17 cellular contexts compared by ENCODE assay signal in the genomic region with DNA sequence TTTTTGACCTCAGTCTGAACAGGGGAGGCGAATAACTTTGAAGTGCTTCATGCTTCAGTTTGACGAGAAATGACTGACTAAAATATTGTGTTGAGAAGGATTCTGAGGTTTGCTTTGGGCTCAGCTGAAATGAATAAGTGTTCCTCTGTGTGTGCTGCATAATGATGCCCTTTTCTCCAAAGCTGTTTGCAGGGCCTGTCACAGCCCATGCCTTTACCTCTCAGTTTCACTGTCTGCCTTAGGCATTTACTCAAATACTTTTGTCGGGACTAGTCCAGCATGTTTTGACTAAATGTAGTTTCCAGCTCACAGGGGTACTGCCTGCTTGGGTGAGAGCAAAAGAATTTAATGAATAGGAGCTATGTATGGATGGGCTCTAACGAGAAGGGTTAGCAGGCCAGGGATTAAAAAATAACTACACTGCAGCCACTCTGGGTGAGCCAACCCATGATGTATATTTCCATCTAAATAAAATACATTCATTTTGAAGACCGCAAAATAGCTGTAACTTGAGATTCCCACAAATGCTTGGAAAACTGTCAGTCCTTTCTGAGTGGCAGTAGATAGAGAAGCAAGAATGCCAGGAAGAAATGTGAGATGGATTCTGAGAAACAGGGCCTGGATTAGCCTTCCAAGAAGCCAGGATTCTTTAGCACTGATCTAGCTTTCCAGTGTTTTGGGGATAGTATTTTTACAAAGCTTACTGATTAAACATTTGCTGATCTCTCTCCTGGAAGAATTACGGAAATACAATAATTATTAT.
DNase-seq lines count a peak whose midpoint lies in the region; ATAC-seq, FAIRE-seq and TF ChIP-seq lines count a peak whose summit lies in the region.
"Had no signal": no experiment of that assay in that cellular context is flagged by ENCODE, and none has a peak within 500 bp of the region (broad histone marks: within the 10 kb centered on the region; RNA-seq: fewer than 3 reads in every experiment).

No MANE protein-coding gene starts in this region.

- H4K20me1 ChIP-seq in fibroblast of lung (ENCODE audit: control insufficient read depth, extremely low read depth, insufficient read depth, low read length) (no peaks in the 10 kb centered on the region), osteoblast (ENCODE audit: insufficient read depth, low read length) (no peaks in the 10 kb centered on the region)

- no peaks in the 10 kb centered on the region for H3K36me3 Mint-ChIP-seq in CD8-positive, alpha-beta T cell

- H3K4me1 Mint-ChIP-seq in CD8-positive, alpha-beta T cell (ENCODE audit: low read depth): no peaks in the 10 kb centered on the region

- POLR2A ChIA-PET in CD8-positive, alpha-beta T cell (lab: Charles Lee): interaction anchor here (0.6 kb wide), 1 partner anchor 40 kb away, joined by 3 read pairs; no protein-coding TSS in a partner anchor

- no peak for TF ChIP-seq POLR2A in GM12892 (IDR thresholded peaks at IDR 0.05; ENCODE audit: low read depth, low read length)
- no peak for TF ChIP-seq POLR2A in vagina (IDR thresholded peaks at IDR 0.05)

- H3K27ac ChIP-seq in fibroblast of lung (ENCODE audit: insufficient read depth, low read length) (no peak overlapping the region), osteoblast (ENCODE audit: low read depth, low read length) (peak overlapping the region; percentile 73), vagina (no peak overlapping the region)
- no peak overlapping the region for H3K27ac ChIP-seq in CD8-positive, alpha-beta T cell (ENCODE audit: low read depth, low read length)

- H3K4me1 ChIP-seq in fibroblast of lung (ENCODE audit: control insufficient read depth, extremely low read depth, insufficient read depth, low read length): peaks cover 2% of the 10 kb centered on the region
- peaks cover 34% of the 10 kb centered on the region for H3K4me1 ChIP-seq in osteoblast (ENCODE audit: insufficient read depth, low read length)
- no peaks in the 10 kb centered on the region for H3K4me1 ChIP-seq in CD8-positive, alpha-beta T cell (ENCODE audit: insufficient read depth, low read length)
- H3K4me1 ChIP-seq in vagina: no peaks in the 10 kb centered on the region

- H3K9me3 ChIP-seq in fibroblast of lung (ENCODE audit: control insufficient read depth, insufficient read depth, low read depth, low read length) (no peaks in the 10 kb centered on the region), osteoblast (ENCODE audit: low read depth, low read length) (no peaks in the 10 kb centered on the region), vagina (no peaks in the 10 kb centered on the region)
- no peaks in the 10 kb centered on the region for H3K9me3 ChIP-seq in CD8-positive, alpha-beta T cell (ENCODE audit: low read length)

- H3K79me2 ChIP-seq in fibroblast of lung (ENCODE audit: control insufficient read depth, insufficient read depth, low read length) (no peaks in the 10 kb centered on the region), osteoblast (ENCODE audit: insufficient read depth, low read length) (no peaks in the 10 kb centered on the region)

- intact Hi-C loops in CD8-positive, alpha-beta T cell (cut with DNase I, micrococcal nuclease): no loop called here
- intact Hi-C loops in vagina (cut with DNase I): no loop called here

- H3K27me3 ChIP-seq in fibroblast of lung (ENCODE audit: control insufficient read depth, insufficient read depth, low read length) (no peaks in the 10 kb centered on the region), osteoblast (ENCODE audit: insufficient read depth, low read length) (no peaks in the 10 kb centered on the region), vagina (no peaks in the 10 kb centered on the region)
- H3K27me3 ChIP-seq in CD8-positive, alpha-beta T cell (ENCODE audit: insufficient read depth, low read length): no peaks in the 10 kb centered on the region

- no peak overlapping the region for H3K4me3 ChIP-seq in fibroblast of lung (replicated peaks in 1 of 4; ENCODE audit: control extremely low read depth in 1 of 4, insufficient read depth in 1 of 4, low read depth in 3 of 4, low read length in 4 of 4)
- no peak overlapping the region for H3K4me3 ChIP-seq in osteoblast (ENCODE audit: insufficient read depth, low read length)
- H3K4me3 ChIP-seq in CD8-positive, alpha-beta T cell (ENCODE audit: low read depth, low read length): no peak overlapping the region
- H3K4me3 ChIP-seq in vagina: no peak overlapping the region

- DNase-seq in GM12892 (ENCODE audit: insufficient read length): no peak
- peak; percentile 82 to 86 for DNase-seq in fibroblast of lung (ENCODE audit: low read depth in 2 of 2)
- no peak for DNase-seq in osteoblast (ENCODE audit: insufficient read length, low spot score, missing footprints)
- DNase-seq in CD8-positive, alpha-beta T cell: no peak
- no peak for DNase-seq in HUDEP-2 (lab: John Stamatoyannopoulos, UW; ENCODE audit: unreplicated experiment in 76 of 76)
- no peak for DNase-seq in vagina (ENCODE audit: extremely low spot score in 2 of 2)
- DNase-seq: activated CD8-positive, alpha-beta T cell treated with anti-CD3 and anti-CD28 coated beads for 36 hours; activated gamma-delta T cell treated with Interleukin-2 at 50 U/mL for 16 hours; central memory CD4-positive, alpha-beta T cell; DMS 273 treated with DMSO at 0.1 percent for 48 hours; NCI-H2029 treated with DMSO at 0.1 percent for 48 hours; posterior cingulate gyrus; Right ventricle myocardium superior; stimulated activated CD4-positive, alpha-beta T cell treated with anti-CD3 and anti-CD28 coated beads, Interleukin-15, amount 100 ng/mL, for 24 hours; T1000 had no signal

- H3K27me3 Mint-ChIP-seq in CD8-positive, alpha-beta T cell (ENCODE audit: low read depth): no peaks in the 10 kb centered on the region
- H3K27me3 Mint-ChIP-seq: activated CD8-positive, alpha-beta T cell treated with anti-CD3 and anti-CD28 coated beads for 36 hours had no signal

- no peak overlapping the region for H3K27ac Mint-ChIP-seq in CD8-positive, alpha-beta T cell
- H3K27ac Mint-ChIP-seq: activated CD8-positive, alpha-beta T cell treated with anti-CD3 and anti-CD28 coated beads for 36 hours had no signal

- H3K4me2 ChIP-seq in fibroblast of lung (ENCODE audit: extremely low read depth, insufficient read depth, low read length) (no peak overlapping the region), osteoblast (ENCODE audit: insufficient read depth, low read length) (no peak overlapping the region)

- peak; percentile 50 for FAIRE-seq in GM12892 (lab: Jason Lieb, UNC)

- CTCF ChIA-PET in CD8-positive, alpha-beta T cell (lab: Charles Lee): interaction anchor here (0.7 to 0.8 kb wide), 2 partner anchors 32 to 202 kb away, joined by 3 read pairs; no protein-coding TSS in a partner anchor

- no peak overlapping the region for H3K4me3 Mint-ChIP-seq in CD8-positive, alpha-beta T cell
- H3K4me3 Mint-ChIP-seq: activated CD8-positive, alpha-beta T cell treated with anti-CD3 and anti-CD28 coated beads for 36 hours had no signal

- TF ChIP-seq CTCF in fibroblast of lung (conservative IDR thresholded peaks at IDR 0.05 in 1 of 2, IDR thresholded peaks at IDR 0.05 in 1 of 2; ENCODE audit: low read depth in 1 of 2, low read length in 2 of 2): no peak
- TF ChIP-seq CTCF in osteoblast (IDR thresholded peaks at IDR 0.05; ENCODE audit: extremely low read depth, low read depth, low read length): no peak
- no peak for TF ChIP-seq CTCF in CD8-positive, alpha-beta T cell (IDR thresholded peaks at IDR 0.05)
- no peak for TF ChIP-seq CTCF in vagina (IDR thresholded peaks at IDR 0.05)

- peak; percentile 87 for ATAC-seq in SK-N-SH treated with all-trans-retinoic acid at 6 μM for 48 hours
- no peak for ATAC-seq in CD8-positive, alpha-beta T cell
- ATAC-seq in GM19455 (IDR thresholded peaks at IDR 0.05; ENCODE audit: unreplicated experiment): no peak
- ATAC-seq: activated CD8-positive, alpha-beta T cell treated with anti-CD3 and anti-CD28 coated beads for 36 hours had no signal

- H3K36me3 ChIP-seq in fibroblast of lung (ENCODE audit: control insufficient read depth, insufficient read depth, low read length) (no peaks in the 10 kb centered on the region), osteoblast (ENCODE audit: insufficient read depth, low read length) (no peaks in the 10 kb centered on the region), vagina (no peaks in the 10 kb centered on the region)
- H3K36me3 ChIP-seq in CD8-positive, alpha-beta T cell (ENCODE audit: insufficient read depth, low read length): no peaks in the 10 kb centered on the region

- no peak overlapping the region for H2AFZ ChIP-seq in fibroblast of lung (ENCODE audit: low read length)
- no peak overlapping the region for H2AFZ ChIP-seq in osteoblast (ENCODE audit: low read length)

- H3K9ac ChIP-seq in fibroblast of lung (ENCODE audit: insufficient read depth, low read length): no peak overlapping the region

- H3K9me3 Mint-ChIP-seq in CD8-positive, alpha-beta T cell: no peaks in the 10 kb centered on the region
- H3K9me3 Mint-ChIP-seq: activated CD8-positive, alpha-beta T cell treated with anti-CD3 and anti-CD28 coated beads for 36 hours had no signal

TF ChIP-seq in SK-N-SH treated with all-trans-retinoic acid at 6 μM for 48 hours, 23 proteins besides CTCF, POLR2A, EP300 and RAD21 (continues in another document):
- TF ChIP-seq BACH2 (CRISPR knock-in tag; IDR thresholded peaks at IDR 0.05; ENCODE audit: borderline replicate concordance): no peak
- no peak for TF ChIP-seq ZNF565 (CRISPR knock-in tag; conservative IDR thresholded peaks at IDR 0.05; ENCODE audit: low read depth)
- TF ChIP-seq, protein P1, sequence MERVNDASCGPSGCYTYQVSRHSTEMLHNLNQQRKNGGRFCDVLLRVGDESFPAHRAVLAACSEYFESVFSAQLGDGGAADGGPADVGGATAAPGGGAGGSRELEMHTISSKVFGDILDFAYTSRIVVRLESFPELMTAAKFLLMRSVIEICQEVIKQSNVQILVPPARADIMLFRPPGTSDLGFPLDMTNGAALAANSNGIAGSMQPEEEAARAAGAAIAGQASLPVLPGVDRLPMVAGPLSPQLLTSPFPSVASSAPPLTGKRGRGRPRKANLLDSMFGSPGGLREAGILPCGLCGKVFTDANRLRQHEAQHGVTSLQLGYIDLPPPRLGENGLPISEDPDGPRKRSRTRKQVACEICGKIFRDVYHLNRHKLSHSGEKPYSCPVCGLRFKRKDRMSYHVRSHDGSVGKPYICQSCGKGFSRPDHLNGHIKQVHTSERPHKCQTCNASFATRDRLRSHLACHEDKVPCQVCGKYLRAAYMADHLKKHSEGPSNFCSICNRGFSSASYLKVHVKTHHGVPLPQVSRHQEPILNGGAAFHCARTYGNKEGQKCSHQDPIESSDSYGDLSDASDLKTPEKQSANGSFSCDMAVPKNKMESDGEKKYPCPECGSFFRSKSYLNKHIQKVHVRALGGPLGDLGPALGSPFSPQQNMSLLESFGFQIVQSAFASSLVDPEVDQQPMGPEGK (CRISPR knock-in tag; IDR thresholded peaks at IDR 0.05; ENCODE audit: borderline replicate concordance): no peak
- TF ChIP-seq SNAI2 (CRISPR knock-in tag; IDR thresholded peaks at IDR 0.05): no peak
- TF ChIP-seq TCF4 (CRISPR knock-in tag; IDR thresholded peaks at IDR 0.05; ENCODE audit: borderline replicate concordance): no peak

Comparison
In these comparisons a context has a peak if more than half of its experiments do, and no peak if none do; other contexts are left out.
1. DNase-seq: peak in fibroblast of lung (2 of 2); none in GM12892 (single experiment), osteoblast (single experiment), CD8-positive, alpha-beta T cell (0 of 7), HUDEP-2 (0 of 76) and vagina (0 of 2).